16 cellular contexts compared by ENCODE assay signal in the genomic region with DNA sequence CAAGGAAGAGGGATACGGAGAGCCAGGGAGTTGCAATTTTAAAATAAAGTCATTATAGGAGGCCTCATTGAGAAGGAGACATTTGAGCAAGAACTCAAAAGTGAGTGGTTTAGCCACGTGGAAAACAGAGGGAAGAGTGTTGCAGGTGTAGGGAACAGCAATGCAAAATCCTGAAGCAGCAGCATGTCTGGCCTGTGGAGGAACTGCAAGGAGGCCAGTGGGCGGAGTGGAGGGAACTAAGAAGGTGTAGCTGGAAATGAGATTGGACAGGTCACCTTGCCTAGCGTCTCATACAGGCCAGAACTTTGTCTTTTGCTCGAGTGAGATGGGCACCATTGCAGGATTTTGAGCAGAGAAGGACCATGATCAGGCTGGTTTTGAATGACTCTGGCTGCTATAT.
"Had no signal": no experiment of that assay in that cellular context is flagged by ENCODE, and none has a peak within 500 bp of the region (broad histone marks: within the 10 kb centered on the region; RNA-seq: fewer than 3 reads in every experiment).

No MANE protein-coding gene starts in this region.

- H3K4me3 ChIP-seq: breast epithelium, lower lobe of right lung, mucosa of descending colon had no signal

- H3K4me3 Mint-ChIP-seq: activated CD4-positive, alpha-beta memory T cell treated with anti-CD3 and anti-CD28 coated beads, Interleukin-2, amount 10 ng/mL, durations not matched to agents 7 days and 5 days; neural crest cell had no signal

- ATAC-seq: esophagus mucosa, mucosa of descending colon had no signal

- H3K27me3 Mint-ChIP-seq: stimulated activated naive CD8-positive, alpha-beta T cell treated with anti-CD3 and anti-CD28 coated beads, Interleukin-15, amount 100 ng/mL, for 72 hours had no signal

- H3K27ac Mint-ChIP-seq: activated CD4-positive, alpha-beta memory T cell treated with anti-CD3 and anti-CD28 coated beads, Interleukin-2, amount 10 ng/mL, durations not matched to agents 7 days and 5 days; activated naive CD4-positive, alpha-beta T cell treated with anti-CD3 and anti-CD28 coated beads, Interleukin-2, amount 50 U/mL, for 72 hours had no signal

- H3K36me3 Mint-ChIP-seq: activated naive CD4-positive, alpha-beta T cell treated with anti-CD3 and anti-CD28 coated beads, Interleukin-2, amount 50 U/mL, for 72 hours had no signal

- H3K79me2 ChIP-seq: parathyroid adenoma had no signal

- H2AFZ ChIP-seq: parathyroid adenoma had no signal

- H3K9ac ChIP-seq: parathyroid adenoma had no signal

- H3K27me3 ChIP-seq: breast epithelium, testis had no signal

- H3K9me3 Mint-ChIP-seq: activated CD4-positive, alpha-beta memory T cell treated with anti-CD3 and anti-CD28 coated beads, Interleukin-2, amount 10 ng/mL, durations not matched to agents 7 days and 5 days; activated naive CD4-positive, alpha-beta T cell treated with anti-CD3 and anti-CD28 coated beads, Interleukin-2, amount 50 U/mL, for 72 hours; neural crest cell; stimulated activated naive CD8-positive, alpha-beta T cell treated with anti-CD3 and anti-CD28 coated beads, Interleukin-15, amount 100 ng/mL, for 72 hours had no signal

- H3K36me3 ChIP-seq: breast epithelium, lower lobe of right lung had no signal

- H3K27ac ChIP-seq: breast epithelium, dorsolateral prefrontal cortex, lower lobe of right lung, parathyroid adenoma, testis had no signal

- DNase-seq: activated CD4-positive, alpha-beta memory T cell treated with anti-CD3 and anti-CD28 coated beads, Interleukin-2, amount 10 ng/mL, durations not matched to agents 7 days and 5 days; activated CD4-positive, alpha-beta T cell treated with anti-CD3 and anti-CD28 coated beads for 1 hour; activated CD8-positive, alpha-beta memory T cell treated with anti-CD3 and anti-CD28 coated beads, Interleukin-2, amount 50 U/mL, for 48 hours; aorta; dorsolateral prefrontal cortex; lower lobe of right lung; mucosa of descending colon; stimulated activated CD4-positive, alpha-beta T cell treated with anti-CD3 and anti-CD28 coated beads, Interleukin-4, amount 100 ng/mL, for 1 hour; stimulated activated naive CD8-positive, alpha-beta T cell treated with anti-CD3 and anti-CD28 coated beads, Interleukin-15, amount 100 ng/mL, for 72 hours; T1000; testis had no signal

- H3K9me3 ChIP-seq: breast epithelium, lower lobe of right lung, mucosa of descending colon, testis had no signal

- H3K4me1 ChIP-seq: breast epithelium, lower lobe of right lung, parathyroid adenoma, testis had no signal
